Comparison of ENCODE assay signal across 14 cellular contexts in genomic region chr2:41194235-41194634, GRCh38.
DNase-seq lines count a peak whose midpoint lies in the region; ATAC-seq and TF ChIP-seq lines count a peak whose summit lies in the region.
"Had no signal": no experiment of that assay in that cellular context is flagged by ENCODE, and none has a peak within 500 bp of the region (broad histone marks: within the 10 kb centered on the region; RNA-seq: fewer than 3 reads in every experiment).

No MANE protein-coding gene starts in this region.

- intact Hi-C loops in aorta (cut with DNase I): no loop called here

- H3K27ac ChIP-seq in fibroblast of lung (ENCODE audit: insufficient read depth, low read length): no peak overlapping the region
- H3K27ac ChIP-seq in aorta (ENCODE audit: low read depth in 1 of 2, low read length in 2 of 2): no peak overlapping the region
- no peak overlapping the region for H3K27ac ChIP-seq in hepatocyte
- H3K27ac ChIP-seq: SK-N-MC, skin epidermis had no signal

- H3K4me3 ChIP-seq in fibroblast of lung (replicated peaks in 1 of 4; ENCODE audit: control extremely low read depth in 1 of 4, insufficient read depth in 1 of 4, low read depth in 3 of 4, low read length in 4 of 4) (no peak overlapping the region), aorta (ENCODE audit: low read length in 2 of 2) (no peak overlapping the region), hepatocyte (no peak overlapping the region)
- H3K4me3 ChIP-seq: SK-N-MC, skin epidermis had no signal

- TF ChIP-seq CTCF in fibroblast of lung (conservative IDR thresholded peaks at IDR 0.05 in 1 of 2, IDR thresholded peaks at IDR 0.05 in 1 of 2; ENCODE audit: low read depth in 1 of 2, low read length in 2 of 2): no peak
- no peak for TF ChIP-seq CTCF in hepatocyte (IDR thresholded peaks at IDR 0.05; ENCODE audit: poor library complexity)

- no peaks in the 10 kb centered on the region for H3K4me1 ChIP-seq in fibroblast of lung (ENCODE audit: control insufficient read depth, extremely low read depth, insufficient read depth, low read length)
- peaks cover 0 to 2% of the 10 kb centered on the region in 2 donors for H3K4me1 ChIP-seq in aorta (ENCODE audit: control insufficient read depth in 1 of 2, insufficient read depth in 2 of 2, low read length in 2 of 2)
- H3K4me1 ChIP-seq in hepatocyte (ENCODE audit: insufficient read depth): no peaks in the 10 kb centered on the region

- DNase-seq in Caki2 (ENCODE audit: low read depth) (peak; percentile 74), SK-MEL-5 (ENCODE audit: low read depth, low spot score) (peak; percentile 66), fibroblast of lung (ENCODE audit: low read depth in 2 of 2) (peak; percentile 75 to 76), myocyte (ENCODE audit: low read depth) (peak; percentile 18), aorta (no peak), hepatocyte (ENCODE audit: low spot score) (no peak), T-helper 9 cell (no peak)
- DNase-seq: activated CD8-positive, alpha-beta T cell treated with anti-CD3 and anti-CD28 coated beads for 36 hours; GF-D8; MM.1S; NCI-H446 treated with DMSO at 0.1 percent for 48 hours had no signal

- H3K27me3 ChIP-seq in fibroblast of lung (ENCODE audit: control insufficient read depth, insufficient read depth, low read length) (no peaks in the 10 kb centered on the region), aorta (ENCODE audit: control insufficient read depth in 1 of 2, insufficient read depth in 2 of 2, low read length in 1 of 2) (no peaks in the 10 kb centered on the region), hepatocyte (no peaks in the 10 kb centered on the region)

- H3K79me2 ChIP-seq in fibroblast of lung (ENCODE audit: control insufficient read depth, insufficient read depth, low read length) (no peaks in the 10 kb centered on the region), hepatocyte (no peaks in the 10 kb centered on the region)

- H3K9me3 ChIP-seq in fibroblast of lung (ENCODE audit: control insufficient read depth, insufficient read depth, low read depth, low read length) (no peaks in the 10 kb centered on the region), aorta (ENCODE audit: control insufficient read depth, low read length) (no peaks in the 10 kb centered on the region), hepatocyte (ENCODE audit: low read depth) (no peaks in the 10 kb centered on the region)

- in situ Hi-C loops in Caki2 (cut with HindIII; ENCODE audit: low pct_unique_long_range_greater_than_20kb, low sequenced_read_pairs) (no loop called here), SK-MEL-5 (cut with HindIII; ENCODE audit: low pct_unique_long_range_greater_than_20kb, low sequenced_read_pairs) (no loop called here)

- ATAC-seq in aorta (ENCODE audit: low FRiP score) (no peak), HG03432 (IDR thresholded peaks at IDR 0.05; ENCODE audit: unreplicated experiment) (no peak)
- ATAC-seq: activated CD8-positive, alpha-beta T cell treated with anti-CD3 and anti-CD28 coated beads for 36 hours had no signal

- no peak overlapping the region for H2AFZ ChIP-seq in fibroblast of lung (ENCODE audit: low read length)
- H2AFZ ChIP-seq in hepatocyte: no peak overlapping the region

- H4K20me1 ChIP-seq in fibroblast of lung (ENCODE audit: control insufficient read depth, extremely low read depth, insufficient read depth, low read length): no peaks in the 10 kb centered on the region
- no peaks in the 10 kb centered on the region for H4K20me1 ChIP-seq in hepatocyte (ENCODE audit: insufficient read depth, poor library complexity, severe bottlenecking)

- WGBS in aorta, 2 donors: 28 to 34% methylated on average over 5 of the region's 5 CpGs
- WGBS in hepatocyte (ENCODE audit: low lambda C conversion rate, missing lambda C conversion rate): 61% methylated on average over 5 of the region's 5 CpGs

- H3K36me3 ChIP-seq in fibroblast of lung (ENCODE audit: control insufficient read depth, insufficient read depth, low read length) (no peaks in the 10 kb centered on the region), aorta (ENCODE audit: control insufficient read depth in 1 of 2, insufficient read depth in 2 of 2, low read length in 1 of 2) (no peaks in the 10 kb centered on the region), hepatocyte (replicated peaks; ENCODE audit: insufficient read depth, low read depth) (no peaks in the 10 kb centered on the region)

- H3K4me2 ChIP-seq in fibroblast of lung (ENCODE audit: extremely low read depth, insufficient read depth, low read length) (no peak overlapping the region), hepatocyte (no peak overlapping the region)

- H3K9ac ChIP-seq in fibroblast of lung (ENCODE audit: insufficient read depth, low read length): no peak overlapping the region

- no peaks in the 10 kb centered on the region for H3K9me2 ChIP-seq in hepatocyte (replicated peaks; ENCODE audit: insufficient read depth)

Comparison
In these comparisons a context has a peak if more than half of its experiments do, and no peak if none do; other contexts are left out.
1. DNase-seq: peak in Caki2 (single experiment), SK-MEL-5 (single experiment), fibroblast of lung (2 of 2) and myocyte (single experiment); none in aorta (0 of 2), hepatocyte (single experiment) and T-helper 9 cell (single experiment).